In genomic region chr17:76182016-76182764, GRCh38 we compare ENCODE assay signal across 1 cellular context.
A peak's percentile ranks its signal among the peaks of the same experiment; 100 is the strongest.
TF ChIP-seq lines count a peak whose summit lies in the region.

No MANE protein-coding gene starts in this region.

TF ChIP-seq in K562, 482 proteins besides CTCF, POLR2A, EP300 and RAD21 (continued from another document and continues in another):
- TF ChIP-seq ETV6 (IDR thresholded peaks at IDR 0.05; ENCODE audit: borderline replicate concordance in 1 of 2, low read depth in 2 of 2, low read length in 1 of 2): no peak
- 0 out of 2 replicates have a peak, but pooled peaks have one; percentile 35 for TF ChIP-seq ETV6 (CRISPR knock-in tag; IDR thresholded peaks at IDR 0.05; ENCODE audit: borderline replicate concordance)
- TF ChIP-seq ARNT (IDR thresholded peaks at IDR 0.05): peak in 1 of 2 experiments; percentile 72; a peak in 1 of 4 replicates
- TF ChIP-seq KAT8 (IDR thresholded peaks at IDR 0.05; ENCODE audit: low read depth): no peak
- TF ChIP-seq SMARCA4 (IDR thresholded peaks at IDR 0.05): peak; percentile 30; the same call in 1 of the 2 replicates
- TF ChIP-seq DEAF1 (CRISPR knock-in tag; IDR thresholded peaks at IDR 0.05): peak; percentile 45; the same call in 1 of the 2 replicates
- 0 out of 2 replicates have a peak, but pooled peaks have one; percentile 14 for TF ChIP-seq ESRRA (IDR thresholded peaks at IDR 0.05; ENCODE audit: borderline replicate concordance, low read depth)
- TF ChIP-seq ZFP36 (IDR thresholded peaks at IDR 0.05; ENCODE audit: low read depth, low read length, partially characterized antibody): no peak
- peak; percentile 84 for TF ChIP-seq CREM (IDR thresholded peaks at IDR 0.05; ENCODE audit: low read depth)
- peak; percentile 41; the same call in 1 of the 2 replicates for TF ChIP-seq TCF3 (CRISPR knock-in tag; IDR thresholded peaks at IDR 0.05)
- TF ChIP-seq MNT (conservative IDR thresholded peaks at IDR 0.05): peak; percentile 88 to 89
- TF ChIP-seq EP400 (IDR thresholded peaks at IDR 0.05): peak; percentile 70
- TF ChIP-seq MGA (IDR thresholded peaks at IDR 0.05): peak; percentile 54
- TF ChIP-seq RBBP5 (IDR thresholded peaks at IDR 0.05; ENCODE audit: borderline replicate concordance, insufficient read depth, low read length, poor library complexity, severe bottlenecking): no peak
- 0 out of 2 replicates have a peak, but pooled peaks have one; percentile 38 for TF ChIP-seq MEF2D (tag; conservative IDR thresholded peaks at IDR 0.05; ENCODE audit: low read depth)
- TF ChIP-seq ZNF24 (IDR thresholded peaks at IDR 0.05): 0 out of 2 replicates have a peak, but pooled peaks have one; percentile 12
- peak; percentile 17 to 66; a peak in 1 of 4 replicates for TF ChIP-seq KDM1A (IDR thresholded peaks at IDR 0.05)
- peak in 1 of 2 experiments; percentile 58; a peak in 1 of 4 replicates for TF ChIP-seq SIN3A (IDR thresholded peaks at IDR 0.05; ENCODE audit: borderline replicate concordance in 2 of 2, control insufficient read depth in 1 of 2, low read depth in 2 of 2, low read length in 2 of 2)
- peak in 1 of 2 experiments; percentile 78; a peak in 1 of 3 replicates for TF ChIP-seq CBX3 (IDR thresholded peaks at IDR 0.05; ENCODE audit: borderline replicate concordance in 1 of 2, low read length in 2 of 2)
- TF ChIP-seq ZNF592 (IDR thresholded peaks at IDR 0.05): peak; percentile 90
- peak; percentile 40; the same call in 1 of the 2 replicates for TF ChIP-seq CREB1 (IDR thresholded peaks at IDR 0.05)
- peak; percentile 77 for TF ChIP-seq CREB1 (CRISPR knock-in tag; IDR thresholded peaks at IDR 0.05)
- no peak for TF ChIP-seq ZNF277 (CRISPR knock-in tag; IDR thresholded peaks at IDR 0.05; ENCODE audit: borderline replicate concordance)
- no peak for TF ChIP-seq ZFP91 (CRISPR knock-in tag; IDR thresholded peaks at IDR 0.05)
- TF ChIP-seq NRF1 (conservative IDR thresholded peaks at IDR 0.05 in 1 of 2, IDR thresholded peaks at IDR 0.05 in 1 of 2): peak; percentile 31 to 54; a peak in 2 of 4 replicates
- TF ChIP-seq CTBP1 (IDR thresholded peaks at IDR 0.05; ENCODE audit: borderline replicate concordance): peak; percentile 78; the same call in 1 of the 2 replicates
- peak; percentile 67 for TF ChIP-seq SMC3 (conservative IDR thresholded peaks at IDR 0.05; ENCODE audit: insufficient read depth, low read depth, low read length)
- TF ChIP-seq DACH1 (IDR thresholded peaks at IDR 0.05; ENCODE audit: partially characterized antibody): peak; percentile 25
- TF ChIP-seq HDAC1 (IDR thresholded peaks at IDR 0.05): peak in 1 of 2 experiments; percentile 70; a peak in 2 of 4 replicates
- TF ChIP-seq ZNF384 (IDR thresholded peaks at IDR 0.05; ENCODE audit: low read depth, low read length): peak; percentile 37; the same call in 1 of the 2 replicates
- peak; percentile 93 for TF ChIP-seq DMBX1 (CRISPR knock-in tag; IDR thresholded peaks at IDR 0.05; ENCODE audit: borderline replicate concordance)
- peak; percentile 96 for TF ChIP-seq MAX (CRISPR knock-in tag; IDR thresholded peaks at IDR 0.05)
- peak; percentile 42 for TF ChIP-seq JUND (IDR thresholded peaks at IDR 0.05; ENCODE audit: borderline replicate concordance, low read depth, low read length)
- peak; percentile 67; the same call in 2 of the 3 replicates for TF ChIP-seq JUND (tag; IDR thresholded peaks at IDR 0.05; ENCODE audit: borderline replicate concordance, low read depth, low read length)
- peak; percentile 67 for TF ChIP-seq SOX6 (IDR thresholded peaks at IDR 0.05)
- TF ChIP-seq NCOA2 (IDR thresholded peaks at IDR 0.05; ENCODE audit: partially characterized antibody in 2 of 2): no peak
- TF ChIP-seq NR1H2 (CRISPR knock-in tag; IDR thresholded peaks at IDR 0.05): no peak
